ENCODE assay signal across 19 cellular contexts in genomic region chr17:57582881-57583756, GRCh38.
DNase-seq lines count a peak whose midpoint lies in the region; ATAC-seq and TF ChIP-seq lines count a peak whose summit lies in the region.
"Had no signal": no experiment of that assay in that cellular context is flagged by ENCODE, and none has a peak within 500 bp of the region (broad histone marks: within the 10 kb centered on the region; RNA-seq: fewer than 3 reads in every experiment).

No MANE protein-coding gene starts in this region.

- TF ChIP-seq CTCF in osteoblast (IDR thresholded peaks at IDR 0.05; ENCODE audit: extremely low read depth, low read depth, low read length), result no peak
- no peak for TF ChIP-seq CTCF in GM10266 (IDR thresholded peaks at IDR 0.05; ENCODE audit: control insufficient read depth, insufficient read depth, low read depth, missing control alignments)
- no peak for TF ChIP-seq CTCF in coronary artery (IDR thresholded peaks at IDR 0.05)

- no peaks in the 10 kb centered on the region for H3K36me3 ChIP-seq in osteoblast (ENCODE audit: insufficient read depth, low read length)
- H3K36me3 ChIP-seq: MG63, Peyer's patch had no signal

- ATAC-seq in T-helper 17 cell, result no peak
- no peak for ATAC-seq in HG03342 (IDR thresholded peaks at IDR 0.05; ENCODE audit: unreplicated experiment)

- H3K27ac ChIP-seq in osteoblast (ENCODE audit: low read depth, low read length) (no peak overlapping the region), coronary artery (no peak overlapping the region)
- H3K27ac ChIP-seq: 22Rv1, Peyer's patch had no signal

- no peak overlapping the region for H3K4me2 ChIP-seq in osteoblast (ENCODE audit: insufficient read depth, low read length)

- H3K27me3 ChIP-seq in osteoblast (ENCODE audit: insufficient read depth, low read length), result peaks cover 27% of the 10 kb centered on the region
- H3K27me3 ChIP-seq: Peyer's patch had no signal

- no peaks in the 10 kb centered on the region for H3K27me3 Mint-ChIP-seq in T-helper 17 cell

- H3K4me3 Mint-ChIP-seq in T-helper 17 cell, result no peak overlapping the region
- H3K4me3 Mint-ChIP-seq: CD14-positive monocyte had no signal

- peaks cover 11% of the 10 kb centered on the region for H3K4me1 ChIP-seq in osteoblast (ENCODE audit: insufficient read depth, low read length)

- H3K9me3 ChIP-seq in T-helper 17 cell (ENCODE audit: control insufficient read depth, low read length, poor library complexity, severe bottlenecking) (no peaks in the 10 kb centered on the region), osteoblast (ENCODE audit: low read depth, low read length) (no peaks in the 10 kb centered on the region)
- H3K9me3 ChIP-seq: MG63, Peyer's patch had no signal

- H3K79me2 ChIP-seq in osteoblast (ENCODE audit: insufficient read depth, low read length), result no peaks in the 10 kb centered on the region

- peak overlapping the region; percentile 16 for H3K27ac Mint-ChIP-seq in T-helper 17 cell

- H3K36me3 Mint-ChIP-seq in T-helper 17 cell (ENCODE audit: low read depth), result no peaks in the 10 kb centered on the region
- H3K36me3 Mint-ChIP-seq: CD14-positive monocyte had no signal

- H3K4me3 ChIP-seq in osteoblast (ENCODE audit: insufficient read depth, low read length), result no peak overlapping the region
- no peak overlapping the region for H3K4me3 ChIP-seq in coronary artery
- H3K4me3 ChIP-seq: MG63, Peyer's patch had no signal

- DNase-seq in SIG-M5 treated with dmso at 0.1 percent for 504 hours (lab: John Stamatoyannopoulos, UW; ENCODE audit: unreplicated experiment) (peak; percentile 72), SIG-M5 (lab: John Stamatoyannopoulos, UW) (no peak), ELF-1 (ENCODE audit: low read depth, low spot score) (peak; percentile 18), T-helper 17 cell (no peak), osteoblast (ENCODE audit: insufficient read length, low spot score, missing footprints) (peak; percentile 78), GM10266 (ENCODE audit: extremely low spot score) (no peak), coronary artery (ENCODE audit: low spot score) (no peak)
- DNase-seq: DMS 273 treated with DMSO at 0.1 percent for 48 hours, Karpas-422, MG63, NCI-H1048, NCI-H1436, NCI-H1930, NCI-H2171, NCI-H446, Peyer's patch had no signal

- H2AFZ ChIP-seq in osteoblast (ENCODE audit: low read length), result no peak overlapping the region

- H3K4me1 Mint-ChIP-seq in T-helper 17 cell, result peaks cover 7% of the 10 kb centered on the region

- peaks cover 8% of the 10 kb centered on the region for H4K20me1 ChIP-seq in osteoblast (ENCODE audit: insufficient read depth, low read length)

Comparison
In these comparisons a context has a peak if more than half of its experiments do, and no peak if none do; other contexts are left out.
1. DNase-seq: peak in SIG-M5 treated with dmso at 0.1 percent for 504 hours (single experiment), ELF-1 (single experiment) and osteoblast (single experiment); none in SIG-M5 (single experiment), T-helper 17 cell (0 of 3), GM10266 (single experiment) and coronary artery (single experiment).